In genomic region chr17:2394775-2395191, GRCh38 we compare ENCODE assay signal across 1 cellular context.
TF ChIP-seq lines count a peak whose summit lies in the region.

No MANE protein-coding gene starts in this region.

TF ChIP-seq in H1, 55 proteins besides CTCF, POLR2A, EP300 and RAD21:
- TF ChIP-seq MAX (IDR thresholded peaks at IDR 0.05) (no peak), SP1 (IDR thresholded peaks at IDR 0.05; ENCODE audit: low read depth, low read length) (no peak), SAP30 (IDR thresholded peaks at IDR 0.05; ENCODE audit: insufficient read depth, insufficient replicate concordance, low read length) (no peak), CBX8 (IDR thresholded peaks at IDR 0.05; ENCODE audit: borderline replicate concordance, low read depth, low read length) (no peak), SIX5 (IDR thresholded peaks at IDR 0.05; ENCODE audit: low read depth, low read length) (no peak), ASH2L (IDR thresholded peaks at IDR 0.05; ENCODE audit: low read length) (no peak), TBP (IDR thresholded peaks at IDR 0.05; ENCODE audit: low read depth, low read length) (no peak), NRF1 (IDR thresholded peaks at IDR 0.05; ENCODE audit: low read depth, low read length) (no peak), KDM5A (IDR thresholded peaks at IDR 0.05; ENCODE audit: low read length) (no peak), TAF1 (IDR thresholded peaks at IDR 0.05; ENCODE audit: low read depth, low read length) (no peak), PHF8 (conservative IDR thresholded peaks at IDR 0.05; ENCODE audit: low read depth, low read length) (no peak), HDAC6 (IDR thresholded peaks at IDR 0.05; ENCODE audit: low read depth, low read length) (no peak), BACH1 (IDR thresholded peaks at IDR 0.05; ENCODE audit: low read length) (no peak), TAF7 (optimal IDR thresholded peaks at IDR 0.05; ENCODE audit: borderline replicate concordance, low read depth, low read length) (no peak), GABPA (IDR thresholded peaks at IDR 0.05; ENCODE audit: borderline replicate concordance, insufficient read depth, low read length) (no peak), RNF2 (IDR thresholded peaks at IDR 0.05; ENCODE audit: borderline replicate concordance, low read depth, low read length, missing control alignments, poor library complexity, severe bottlenecking) (no peak), TEAD4 (IDR thresholded peaks at IDR 0.05; ENCODE audit: low read depth, low read length) (no peak)
